In the genomic region with DNA sequence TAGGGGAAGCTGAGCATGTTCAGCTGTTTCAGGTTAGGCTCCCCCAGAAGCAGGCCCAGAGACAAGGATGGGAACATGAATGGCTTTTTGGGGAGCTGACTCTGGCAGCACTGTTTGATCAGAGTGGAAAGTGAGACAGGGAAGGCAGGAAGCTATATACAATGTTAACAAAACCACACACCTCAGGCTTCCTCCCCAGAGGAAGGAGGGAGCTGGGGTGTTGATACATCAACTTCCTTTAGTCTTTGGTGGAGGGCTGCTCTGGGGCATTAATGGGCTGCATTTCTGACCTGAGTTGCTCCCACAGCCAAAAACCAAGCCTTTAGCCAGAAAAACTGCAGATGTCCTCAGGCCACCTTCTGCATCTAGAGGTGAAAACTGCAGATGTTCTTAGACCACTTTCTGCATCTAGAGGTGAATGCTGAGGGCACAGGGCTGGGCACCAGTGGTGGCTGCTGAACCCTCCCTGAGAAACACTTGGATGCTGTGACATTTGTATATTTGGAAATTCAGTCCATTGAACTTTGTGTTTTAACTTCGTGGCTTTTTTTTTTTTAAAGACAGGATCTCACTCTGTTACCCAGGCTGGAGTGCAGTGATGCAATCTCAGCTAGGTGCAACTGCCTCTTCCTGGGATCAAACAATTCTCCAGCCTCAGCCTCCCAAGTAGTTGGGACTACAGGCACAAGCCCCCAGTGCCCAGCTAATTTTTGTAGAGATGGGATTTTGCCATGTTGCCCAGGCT, we compare ENCODE assay signal across 1 cellular context.
TF ChIP-seq lines count a peak whose summit lies in the region.

No MANE protein-coding gene starts in this region.

TF ChIP-seq in endothelial cell of umbilical vein, 7 proteins besides CTCF, POLR2A, EP300 and RAD21:
- no peak for TF ChIP-seq GATA2 (IDR thresholded peaks at IDR 0.05; ENCODE audit: insufficient read depth, insufficient read length, low read depth, low read length)
- TF ChIP-seq POLR2AphosphoS5 (IDR thresholded peaks at IDR 0.05; ENCODE audit: insufficient read depth, low read depth, low read length), result peak; percentile 42
